12 cellular contexts compared by ENCODE assay signal in the genomic region with DNA sequence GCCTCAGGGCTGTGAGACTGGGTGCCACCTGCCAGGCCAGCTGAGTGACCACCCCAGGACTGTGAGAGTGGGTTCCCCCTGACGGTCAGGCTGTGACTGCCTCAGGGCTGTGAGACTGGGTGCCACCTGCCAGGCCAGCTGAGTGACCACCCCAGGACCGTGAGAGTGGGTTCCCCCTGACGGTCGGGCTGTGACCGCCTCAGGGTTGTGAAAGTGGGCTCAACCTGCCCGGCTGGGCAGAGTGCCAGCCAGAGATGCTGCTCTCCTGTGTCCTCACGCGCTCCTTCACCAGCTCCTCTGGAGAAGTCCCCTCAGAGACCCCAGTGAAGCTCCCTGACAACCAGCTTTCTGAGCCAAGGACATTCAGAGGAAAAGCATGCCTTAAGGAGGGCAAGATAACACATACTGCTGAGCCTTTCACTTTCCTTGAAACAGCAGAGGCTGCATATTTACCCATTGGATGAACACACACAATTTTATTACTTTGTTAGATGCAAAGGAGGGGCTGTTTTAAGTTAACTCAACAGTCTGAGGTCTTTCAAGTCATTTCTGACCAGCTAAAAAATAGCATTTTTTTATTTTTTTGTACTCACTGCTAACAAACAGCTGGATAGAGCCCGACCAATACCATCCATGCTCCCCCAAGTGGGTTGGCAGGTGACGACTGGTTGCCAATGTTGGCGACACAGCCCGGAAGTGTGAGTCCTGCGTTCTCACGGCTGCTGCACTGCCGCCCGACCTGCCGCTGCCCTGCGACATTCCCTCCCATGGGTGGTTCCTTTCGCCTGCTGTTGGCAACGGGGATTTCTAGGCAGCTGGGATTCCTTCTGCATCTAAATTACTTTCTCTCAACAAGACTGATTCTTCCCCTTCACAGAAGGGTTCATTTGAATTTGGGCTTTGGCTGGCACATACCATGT.
DNase-seq lines count a peak whose midpoint lies in the region; ATAC-seq and TF ChIP-seq lines count a peak whose summit lies in the region.
"Had no signal": no experiment of that assay in that cellular context is flagged by ENCODE, and none has a peak within 500 bp of the region (broad histone marks: within the 10 kb centered on the region; RNA-seq: fewer than 3 reads in every experiment).

No MANE protein-coding gene starts in this region.

- WGBS in transverse colon (ENCODE audit: low coverage in 1 of 2), 2 donors: 79 to 80% methylated on average over 11 to 17 of the region's 20 CpGs

- H3K27ac ChIP-seq in angular gyrus (ENCODE audit: low read depth, low read length) (peak overlapping the region; percentile 33), transverse colon (peak overlapping the region; percentile 65 to 84 (median 74))
- H3K27ac ChIP-seq: epithelial cell of prostate had no signal

- H3K27me3 ChIP-seq in transverse colon: no peaks in the 10 kb centered on the region

- H3K9me3 ChIP-seq in transverse colon: no peaks in the 10 kb centered on the region

- DNase-seq in medulla oblongata (ENCODE audit: extremely low spot score) (peak; percentile 30), transverse colon (no peak), NCI-H2081 treated with DMSO at 0.1 percent for 48 hours (lab: John Stamatoyannopoulos, UW) (no peak)
- DNase-seq in activated T-cell treated with anti-CD3 and anti-CD28 coated beads, Interleukin-2, amount 50 U/mL, for 1 hour: no peak
- DNase-seq: activated CD4-positive, alpha-beta T cell treated with anti-CD3 and anti-CD28 coated beads for 4 hours; activated T-cell treated with anti-CD3 and anti-CD28 coated beads, Interleukin-2, amount 50 U/mL, for 72 hours; naive B cell had no signal

- no peak overlapping the region for H3K4me3 ChIP-seq in transverse colon
- H3K4me3 ChIP-seq: skin epidermis had no signal

- ATAC-seq in esophagus mucosa (peak; percentile 27), HG02678 (IDR thresholded peaks at IDR 0.05; ENCODE audit: unreplicated experiment) (no peak)
- ATAC-seq: activated T-cell treated with anti-CD3 and anti-CD28 coated beads, Interleukin-2, amount 50 U/mL, for 72 hours had no signal

- TF ChIP-seq EP300 in transverse colon (IDR thresholded peaks at IDR 0.05; ENCODE audit: low read depth): no peak

- TF ChIP-seq CTCF in transverse colon (IDR thresholded peaks at IDR 0.05): no peak

- intact Hi-C loops in transverse colon (cut with DNase I; ENCODE audit: low total_unique reads): no loop called here

- in situ Hi-C loops in transverse colon (cut with MboI; ENCODE audit: low pct_ligation_motif_present in 1 of 4, low pct_unique_long_range_greater_than_20kb in 1 of 4, low sequenced_read_pairs in 3 of 4): no loop called here

- no peaks in the 10 kb centered on the region for H3K36me3 ChIP-seq in transverse colon

- TF ChIP-seq POLR2A in transverse colon (IDR thresholded peaks at IDR 0.05): no peak

- peaks cover 0 to 23% (median 3%) of the 10 kb centered on the region in 4 donors for H3K4me1 ChIP-seq in transverse colon
